Comparison of ENCODE assay signal across 13 cellular contexts in genomic region chr13:99335603-99336002, GRCh38. TPM values are rescaled to one million over a fixed set of nuclear protein-coding genes. Genes with fewer than 3 reads are reported as not detected.
A peak's percentile ranks its signal among the peaks of the same experiment; 100 is the strongest.
DNase-seq lines count a peak whose midpoint lies in the region; ATAC-seq and TF ChIP-seq lines count a peak whose summit lies in the region.
"Had no signal": no experiment of that assay in that cellular context is flagged by ENCODE, and none has a peak within 500 bp of the region (broad histone marks: within the 10 kb centered on the region; RNA-seq: fewer than 3 reads in every experiment).

No MANE protein-coding gene starts in this region.

- H3K36me3 Mint-ChIP-seq in dendritic cell treated with granulocyte-macrophage colony-stimulating factor and Interleukin-4, amounts not matched to agents 40 ng/mL and 50 ng/mL, for 4 days (ENCODE audit: low read depth), result peaks cover 50% of the 10 kb centered on the region

- in situ Hi-C loops in GM13976 (cut with MboI; ENCODE audit: low sequenced_read_pairs, unreplicated experiment), result no loop called here

- peak; percentile 45 for DNase-seq in GM13976 (ENCODE audit: low spot score)
- peak; percentile 29 for DNase-seq in GM20000 (ENCODE audit: low spot score)
- no peak for DNase-seq in NCI-H69 (lab: John Stamatoyannopoulos, UW)
- DNase-seq in NCI-H2029 treated with DMSO at 0.1 percent for 48 hours (lab: John Stamatoyannopoulos, UW), result no peak
- DNase-seq in 8988T, result no peak
- no peak for DNase-seq in esophagus squamous epithelium (lab: John Stamatoyannopoulos, UW)
- DNase-seq: DMS53, left cardiac atrium, NCI-H1930, uterus had no signal

- H3K4me3 ChIP-seq in esophagus squamous epithelium, result no peak overlapping the region
- H3K4me3 ChIP-seq: SK-N-MC, uterus had no signal

- ATAC-seq in HG03175 (IDR thresholded peaks at IDR 0.05; ENCODE audit: unreplicated experiment), result peak; percentile 57

- TF ChIP-seq CTCF in GM13976 (IDR thresholded peaks at IDR 0.05; ENCODE audit: borderline replicate concordance, control extremely low read depth, extremely low read depth, insufficient read depth, missing control alignments) (no peak), GM20000 (IDR thresholded peaks at IDR 0.05; ENCODE audit: extremely low read depth, missing control alignments) (no peak), esophagus squamous epithelium (IDR thresholded peaks at IDR 0.05) (no peak)

- H3K4me1 Mint-ChIP-seq in dendritic cell treated with granulocyte-macrophage colony-stimulating factor and Interleukin-4, amounts not matched to agents 40 ng/mL and 50 ng/mL, for 4 days (ENCODE audit: low read depth), result peaks cover 51% of the 10 kb centered on the region

- 85 to 86% methylated on average over 4 of the region's 4 CpGs for WGBS in esophagus squamous epithelium, 2 donors

- TF ChIP-seq POLR2A in esophagus squamous epithelium (IDR thresholded peaks at IDR 0.05), result no peak

- no peaks in the 10 kb centered on the region for H3K9me3 Mint-ChIP-seq in dendritic cell treated with granulocyte-macrophage colony-stimulating factor and Interleukin-4, amounts not matched to agents 40 ng/mL and 50 ng/mL, for 4 days

- no peak overlapping the region for H3K4me3 Mint-ChIP-seq in dendritic cell treated with granulocyte-macrophage colony-stimulating factor and Interleukin-4, amounts not matched to agents 40 ng/mL and 50 ng/mL, for 4 days

- H3K36me3 ChIP-seq in esophagus squamous epithelium, result peaks cover 0 to 66% (median 4%) of the 10 kb centered on the region in 3 donors
- H3K36me3 ChIP-seq: uterus had no signal

- H3K27me3 ChIP-seq in esophagus squamous epithelium, result no peaks in the 10 kb centered on the region
- H3K27me3 ChIP-seq: uterus had no signal

- H3K27ac Mint-ChIP-seq in dendritic cell treated with granulocyte-macrophage colony-stimulating factor and Interleukin-4, amounts not matched to agents 40 ng/mL and 50 ng/mL, for 4 days, result peak overlapping the region; percentile 45

- no peaks in the 10 kb centered on the region for H3K9me3 ChIP-seq in esophagus squamous epithelium
- H3K9me3 ChIP-seq: uterus had no signal

- intact Hi-C loops in dendritic cell treated with granulocyte-macrophage colony-stimulating factor and Interleukin-4, amounts not matched to agents 40 ng/mL and 50 ng/mL, for 4 days (cut with micrococcal nuclease), result no loop called here
- intact Hi-C loops in esophagus squamous epithelium (cut with DNase I), result no loop called here

- peaks cover 0 to 5% (median 0%) of the 10 kb centered on the region in 3 donors for H3K4me1 ChIP-seq in esophagus squamous epithelium
- H3K4me1 ChIP-seq: uterus had no signal

- no peaks in the 10 kb centered on the region for H3K27me3 Mint-ChIP-seq in dendritic cell treated with granulocyte-macrophage colony-stimulating factor and Interleukin-4, amounts not matched to agents 40 ng/mL and 50 ng/mL, for 4 days

- H3K27ac ChIP-seq in esophagus squamous epithelium, result no peak overlapping the region
- H3K27ac ChIP-seq: SK-N-MC, uterus had no signal

RNA-seq across cellular contexts. Expression of gene GPR183, which starts 28.4 kb away (rescaled TPM):
- total RNA-seq in esophagus squamous epithelium, result 1 to 10 TPM in 3 of 4 donors, under 1 TPM in 1; 0.53 to 9.5 (median 3.2) TPM

Comparison
In these comparisons a context has a peak if more than half of its experiments do, and no peak if none do; other contexts are left out.
1. DNase-seq: peak in GM13976 (single experiment) and GM20000 (single experiment); none in NCI-H69 (single experiment), NCI-H2029 treated with DMSO at 0.1 percent for 48 hours (single experiment), 8988T (single experiment) and esophagus squamous epithelium (single experiment).